Comparison of ENCODE assay signal across 13 cellular contexts in genomic region chr5:74762599-74762998, GRCh38. TPM values are rescaled to one million over a fixed set of nuclear protein-coding genes. Genes with fewer than 3 reads are reported as not detected.
DNase-seq lines count a peak whose midpoint lies in the region; ATAC-seq and TF ChIP-seq lines count a peak whose summit lies in the region.
"Had no signal": no experiment of that assay in that cellular context is flagged by ENCODE, and none has a peak within 500 bp of the region (broad histone marks: within the 10 kb centered on the region; RNA-seq: fewer than 3 reads in every experiment).

No MANE protein-coding gene starts in this region.

- H3K9me3 ChIP-seq in HCT116 (ENCODE audit: control insufficient read depth in 1 of 2, insufficient read depth in 1 of 2, low read depth in 1 of 2, low read length in 2 of 2): no peaks in the 10 kb centered on the region
- H3K9me3 ChIP-seq: left ventricle myocardium inferior, upper lobe of right lung had no signal

- H3K4me3 Mint-ChIP-seq in activated T-cell treated with anti-CD3 and anti-CD28 coated beads, Interleukin-2, amount 50 U/mL, for 4 hours: no peak overlapping the region

- POLR2A ChIA-PET in HCT116 (lab: Charles Lee): no interaction called here

- no peaks in the 10 kb centered on the region for H4K20me1 ChIP-seq in HCT116 (ENCODE audit: insufficient read depth)

- H3K9ac ChIP-seq in HCT116 (ENCODE audit: low read length): peak overlapping the region; percentile 11; the same call in 1 of the 2 replicates

- H3K4me2 ChIP-seq in HCT116 (ENCODE audit: low read length): peak overlapping the region; percentile 60

- CTCF ChIA-PET in HCT116 (lab: Charles Lee): interaction anchor here (1.0 kb wide), 1 partner anchor 172 kb away, joined by 3 read pairs; no protein-coding TSS in a partner anchor

- no peaks in the 10 kb centered on the region for H3K9me3 Mint-ChIP-seq in activated T-cell treated with anti-CD3 and anti-CD28 coated beads, Interleukin-2, amount 50 U/mL, for 4 hours

- peaks cover 44% of the 10 kb centered on the region for H3K4me1 Mint-ChIP-seq in activated T-cell treated with anti-CD3 and anti-CD28 coated beads, Interleukin-2, amount 50 U/mL, for 4 hours (ENCODE audit: low read depth)

- ATAC-seq in HCT116: peak; percentile 41; the same call in 1 of the 2 replicates
- ATAC-seq in activated T-cell treated with anti-CD3 and anti-CD28 coated beads, Interleukin-2, amount 50 U/mL, for 4 hours: peak; percentile 42 to 46
- ATAC-seq: upper lobe of right lung had no signal

- TF ChIP-seq POLR2A in HCT116 (IDR thresholded peaks at IDR 0.05; ENCODE audit: borderline replicate concordance, extremely low read depth, insufficient read depth, insufficient read length): no peak

- H2AFZ ChIP-seq in HCT116 (ENCODE audit: low read depth, low read length, poor library complexity, severe bottlenecking): no peak overlapping the region

- peaks cover 24% of the 10 kb centered on the region for H3K36me3 Mint-ChIP-seq in activated T-cell treated with anti-CD3 and anti-CD28 coated beads, Interleukin-2, amount 50 U/mL, for 4 hours (ENCODE audit: insufficient read depth)

- no peaks in the 10 kb centered on the region for H3K27me3 Mint-ChIP-seq in activated T-cell treated with anti-CD3 and anti-CD28 coated beads, Interleukin-2, amount 50 U/mL, for 4 hours (ENCODE audit: low read depth)

- no peak overlapping the region; a peak in 1 of 4 replicates for H3K4me3 ChIP-seq in HCT116 (replicated peaks in 1 of 2; ENCODE audit: low read depth in 1 of 2, low read length in 2 of 2)
- H3K4me3 ChIP-seq: left ventricle myocardium inferior, upper lobe of right lung had no signal

- no peak for TF ChIP-seq RAD21 in HCT116 (IDR thresholded peaks at IDR 0.05; ENCODE audit: low read depth)

- H3K79me2 ChIP-seq in HCT116 (ENCODE audit: insufficient read depth, low read length): peaks cover 74% of the 10 kb centered on the region

- BruUV-seq in HCT116 (replicated peaks; lab: Mats Ljungman, UMichigan): no TSS peak

- H3K27me3 ChIP-seq in HCT116 (ENCODE audit: insufficient read depth, low read length): no peaks in the 10 kb centered on the region
- H3K27me3 ChIP-seq: upper lobe of right lung had no signal

- no peaks in the 10 kb centered on the region for H3K9me2 ChIP-seq in HCT116 (ENCODE audit: insufficient read depth)

- RAD21 ChIA-PET in HCT116 (lab: Charles Lee; ENCODE audit: low non-redundant PET in 1 of 2, low total read pairs in 2 of 2, uncharacterized antibody in 2 of 2, unreplicated experiment in 2 of 2): no interaction called here

- H3K36me3 ChIP-seq in HCT116 (ENCODE audit: control insufficient read depth in 1 of 2, insufficient read depth in 2 of 2, low read length in 2 of 2): peaks cover 4 to 17% of the 10 kb centered on the region in 2 experiments; a peak in 3 of 4 replicates

- intact Hi-C loops in HCT116 (cut with micrococcal nuclease): no loop called here

- peaks cover 19 to 42% of the 10 kb centered on the region in 2 experiments; a peak in 3 of 4 replicates for H3K4me1 ChIP-seq in HCT116 (ENCODE audit: control insufficient read depth in 1 of 2, insufficient read depth in 2 of 2, low read length in 2 of 2)

- peak; percentile 15 for DNase-seq in AG20443 (ENCODE audit: low spot score)
- DNase-seq in HCT116 (ENCODE audit: low read depth, low spot score): peak; percentile 76
- no peak for DNase-seq in activated T-cell treated with anti-CD3 and anti-CD28 coated beads, Interleukin-2, amount 50 U/mL, for 4 hours
- peak; percentile 30 for DNase-seq in hepatic stellate cell (ENCODE audit: low spot score)
- no peak for DNase-seq in NCI-H1048 (lab: John Stamatoyannopoulos, UW)
- no peak for DNase-seq in activated CD8-positive, alpha-beta memory T cell treated with anti-CD3 and anti-CD28 coated beads, Interleukin-2, amount 50 U/mL, for 48 hours
- no peak for DNase-seq in OCI-M2 (lab: John Stamatoyannopoulos, UW; ENCODE audit: unreplicated experiment)
- DNase-seq in putamen (ENCODE audit: low spot score): no peak
- DNase-seq: cortex of kidney, left ventricle myocardium inferior, NCI-H524 treated with DMSO at 0.1 percent for 48 hours, upper lobe of right lung had no signal

- peak overlapping the region; percentile 4; the same call in 1 of the 2 replicates for H3K27ac ChIP-seq in HCT116 (ENCODE audit: low read depth, low read length)
- H3K27ac ChIP-seq: left ventricle myocardium inferior, upper lobe of right lung, VCaP had no signal

- no peak for TF ChIP-seq CTCF in HCT116 (IDR thresholded peaks at IDR 0.05 in 2 of 3, conservative IDR thresholded peaks at IDR 0.05 in 1 of 3; ENCODE audit: borderline replicate concordance in 1 of 3, insufficient read depth in 1 of 3, low read depth in 2 of 3, low read length in 2 of 3)

TF ChIP-seq in HCT116, 20 proteins besides CTCF, POLR2A, EP300 and RAD21:
- TF ChIP-seq REST (IDR thresholded peaks at IDR 0.05; ENCODE audit: low read depth) (no peak), SP1 (IDR thresholded peaks at IDR 0.05; ENCODE audit: low read depth) (peak; percentile 74), ATF3 (IDR thresholded peaks at IDR 0.05) (peak; percentile 85), CEBPB (IDR thresholded peaks at IDR 0.05; ENCODE audit: low read depth) (peak; percentile 92), CBX3 (IDR thresholded peaks at IDR 0.05; ENCODE audit: low read depth) (0 out of 2 replicates have a peak, but pooled peaks have one; percentile 32), SRF (IDR thresholded peaks at IDR 0.05; ENCODE audit: low read depth) (0 out of 2 replicates have a peak, but pooled peaks have one; percentile 26), JUND (IDR thresholded peaks at IDR 0.05) (peak; percentile 89), MAX (IDR thresholded peaks at IDR 0.05) (no peak; the same call in 1 of the 2 replicates), FOSL1 (IDR thresholded peaks at IDR 0.05; ENCODE audit: low read depth) (peak; percentile 93)
TF ChIP-seq in HCT116: peak in this region for 7.

RNA-seq across cellular contexts. Expression of gene GFM2, which starts 4.3 kb away (rescaled TPM):
- total RNA-seq in HCT116 (2021; ENCODE audit: unreplicated experiment): 25.0 TPM
- 13.5 and 16.6 TPM in 2 replicates for polyA plus RNA-seq in HCT116 (2012)
- total RNA-seq in activated T-cell treated with anti-CD3 and anti-CD28 coated beads, Interleukin-2, amount 50 U/mL, for 4 hours: 10 to 100 TPM; 24.3 to 28.2 (median 26.2) TPM

RNA-seq across cellular contexts. Expression of gene NSA2, which starts 4.5 kb away (rescaled TPM):
- 108 TPM for total RNA-seq in HCT116 (2021; ENCODE audit: unreplicated experiment)
- 81.7 and 117 TPM in 2 replicates for polyA plus RNA-seq in HCT116 (2012)
- 100 to 1,000 TPM; 171 to 179 (median 177) TPM for total RNA-seq in activated T-cell treated with anti-CD3 and anti-CD28 coated beads, Interleukin-2, amount 50 U/mL, for 4 hours

Comparison
In these comparisons a context has a peak if more than half of its experiments do, and no peak if none do; other contexts are left out.
1. DNase-seq: peak in AG20443 (single experiment), HCT116 (single experiment) and hepatic stellate cell (single experiment); none in activated T-cell treated with anti-CD3 and anti-CD28 coated beads, Interleukin-2, amount 50 U/mL, for 4 hours (single experiment), NCI-H1048 (single experiment), activated CD8-positive, alpha-beta memory T cell treated with anti-CD3 and anti-CD28 coated beads, Interleukin-2, amount 50 U/mL, for 48 hours (single experiment), OCI-M2 (single experiment) and putamen (single experiment).